ENCODE assay signal across 17 cellular contexts in the genomic region with DNA sequence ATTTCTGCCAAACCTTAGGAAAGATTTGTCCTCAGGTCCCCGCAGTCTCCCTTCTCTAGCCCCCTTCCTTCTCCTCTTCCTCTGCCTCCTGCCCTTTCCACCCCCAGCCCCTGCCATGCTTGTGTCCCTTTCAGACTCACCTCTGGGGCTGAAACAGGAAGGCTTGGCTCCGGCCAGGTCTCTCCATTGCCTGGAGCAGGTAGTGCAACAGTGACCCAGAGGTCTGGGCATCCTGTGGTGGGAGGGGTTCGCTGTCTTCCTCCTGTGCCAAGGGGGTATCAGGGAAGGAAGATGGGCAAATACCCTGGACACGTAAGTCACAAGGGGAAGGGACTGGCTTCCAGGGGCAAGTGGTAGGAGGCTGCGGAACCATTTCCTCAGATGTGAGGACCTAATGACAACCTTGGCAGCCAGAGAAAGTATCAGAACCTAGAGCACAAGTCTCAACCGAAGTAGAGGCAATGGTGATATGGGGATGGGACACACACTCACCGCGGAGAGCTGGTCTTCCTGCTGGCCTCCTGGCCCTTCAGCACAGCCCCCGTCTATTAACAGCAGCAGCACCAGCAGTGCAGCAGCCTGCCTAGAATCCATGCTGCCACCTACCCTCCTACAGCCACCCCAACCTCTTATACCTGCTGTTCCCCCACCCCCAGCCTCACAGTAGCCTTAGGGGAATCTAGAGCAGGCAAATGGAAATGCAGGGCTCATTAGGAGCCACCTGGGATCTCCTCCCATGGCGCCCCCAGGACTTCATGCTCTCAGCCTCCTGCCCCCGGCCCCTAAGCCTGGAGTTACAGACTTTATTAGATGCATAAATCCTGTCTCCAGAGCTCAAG. TPM values are rescaled to one million over a fixed set of nuclear protein-coding genes. Genes with fewer than 3 reads are reported as not detected.
DNase-seq lines count a peak whose midpoint lies in the region; ATAC-seq and TF ChIP-seq lines count a peak whose summit lies in the region.
"Had no signal": no experiment of that assay in that cellular context is flagged by ENCODE, and none has a peak within 500 bp of the region (broad histone marks: within the 10 kb centered on the region; RNA-seq: fewer than 3 reads in every experiment).

A gene with protein sequence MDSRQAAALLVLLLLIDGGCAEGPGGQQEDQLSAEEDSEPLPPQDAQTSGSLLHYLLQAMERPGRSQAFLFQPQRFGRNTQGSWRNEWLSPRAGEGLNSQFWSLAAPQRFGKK (minus strand): TSS at position 604 of the 839 bp plus-strand sequence. CDS start 10 bp downstream, at position 594.

- H2BK5ac ChIP-seq in IMR-90 (ENCODE audit: low read depth, low read length, poor library complexity, severe bottlenecking), result no peak within 1 kb of the TSS

- TF ChIP-seq POLR2A in IMR-90 (IDR thresholded peaks at IDR 0.05; ENCODE audit: low read depth, low read length), result no peak

- no peak within 1 kb of the TSS for H2AK9ac ChIP-seq in IMR-90 (replicated peaks; ENCODE audit: low read depth, low read length, poor library complexity)

- H3K9ac ChIP-seq in IMR-90 (ENCODE audit: low read depth, low read length), result no peak within 1 kb of the TSS

- no peak within 1 kb of the TSS for H3K4me2 ChIP-seq in IMR-90 (ENCODE audit: low read depth, low read length)
- no peak within 1 kb of the TSS for H3K4me2 ChIP-seq in OCI-LY7 (ENCODE audit: low read length)

- no peaks in the 10 kb centered on the region for H3K27me3 ChIP-seq in IMR-90 (ENCODE audit: control insufficient read depth, insufficient read depth, low read length)
- H3K27me3 ChIP-seq: transverse colon had no signal

- H3K36me3 Mint-ChIP-seq in CD14-positive monocyte, result peaks cover 47 to 69% of the 10 kb centered on the region in 2 donors
- peaks cover 5% of the 10 kb centered on the region for H3K36me3 Mint-ChIP-seq in chondrocyte (ENCODE audit: low read depth)
- peaks cover 24% of the 10 kb centered on the region for H3K36me3 Mint-ChIP-seq in osteocyte (ENCODE audit: unreplicated experiment)

- H3K27ac Mint-ChIP-seq in CD14-positive monocyte (peak within 1 kb of the TSS in 4 of 7 donors; percentile 42 to 75 (median 57)), chondrocyte (ENCODE audit: unreplicated experiment) (peak within 1 kb of the TSS; percentile 87), osteocyte (ENCODE audit: unreplicated experiment) (peak within 1 kb of the TSS; percentile 10)

- dilution Hi-C loops in IMR-90 (cut with HindIII; ENCODE audit: low sequenced_read_pairs, unreplicated experiment), result no loop called here

- no peak within 1 kb of the TSS for H3K56ac ChIP-seq in IMR-90 (ENCODE audit: extremely low read depth, insufficient read depth, low read length)

- no peak for ATAC-seq in IMR-90 (ENCODE audit: low read depth)

- intact Hi-C loops in CD14-positive monocyte (cut with micrococcal nuclease) (loop anchor here in 1 of 2 donors (10.0 kb wide), 1 partner anchor 292 kb away; no protein-coding TSS in a partner anchor), IMR-90 (cut with micrococcal nuclease) (loop anchor here (5.0 kb wide), 1 partner anchor 295 kb away; no protein-coding TSS in a partner anchor), OCI-LY7 (cut with micrococcal nuclease; ENCODE audit: unreplicated experiment) (loop anchor here (5.0 to 10.0 kb wide), 2 partner anchors 85 to 302 kb away; a partner anchor contains a TSS)

- in situ Hi-C loops in IMR-90 (cut with MboI; ENCODE audit: low sequenced_read_pairs), result loop anchor here (10.0 kb wide), 1 partner anchor 182 kb away; a partner anchor contains a TSS

- no peak within 1 kb of the TSS for H4K5ac ChIP-seq in IMR-90 (ENCODE audit: low read depth, low read length)

- H3K4me3 Mint-ChIP-seq in CD14-positive monocyte, result no peak within 1 kb of the TSS
- no peak within 1 kb of the TSS for H3K4me3 Mint-ChIP-seq in chondrocyte (ENCODE audit: unreplicated experiment)
- H3K4me3 Mint-ChIP-seq in osteocyte (ENCODE audit: unreplicated experiment), result no peak within 1 kb of the TSS
- H3K4me3 Mint-ChIP-seq: activated B cell treated with CpG ODN at 0.5 μM for 24 hours had no signal

- H3K9me3 ChIP-seq in IMR-90 (ENCODE audit: control insufficient read depth, insufficient read depth, low read length) (no peaks in the 10 kb centered on the region), OCI-LY7 (ENCODE audit: low read length) (no peaks in the 10 kb centered on the region)
- H3K9me3 ChIP-seq: transverse colon had no signal

- no peak within 1 kb of the TSS for H3K23ac ChIP-seq in IMR-90 (ENCODE audit: low read depth, low read length)

- no peak within 1 kb of the TSS for H2BK20ac ChIP-seq in IMR-90 (ENCODE audit: low read depth, low read length)

- H2AK5ac ChIP-seq in IMR-90 (ENCODE audit: low read depth, low read length), result no peak within 1 kb of the TSS

- peak within 1 kb of the TSS; percentile 15 for H2AFZ ChIP-seq in IMR-90 (replicated peaks; ENCODE audit: low read length, poor library complexity)
- H2AFZ ChIP-seq in OCI-LY7 (ENCODE audit: low read length), result no peak within 1 kb of the TSS

- no peak within 1 kb of the TSS for H2BK15ac ChIP-seq in IMR-90 (ENCODE audit: low read depth, low read length)

- peaks cover 37% of the 10 kb centered on the region for H3K36me3 ChIP-seq in IMR-90 (ENCODE audit: control insufficient read depth, insufficient read depth, low read length)
- H3K36me3 ChIP-seq in OCI-LY7 (ENCODE audit: insufficient read depth, low read length), result peaks cover 24% of the 10 kb centered on the region; the same call in 1 of the 2 replicates

- H3K27ac ChIP-seq in IMR-90 (ENCODE audit: insufficient read depth, low read length) (no peak within 1 kb of the TSS), substantia nigra (ENCODE audit: low read depth, low read length, poor library complexity, severe bottlenecking) (no peak within 1 kb of the TSS), OCI-LY7 (ENCODE audit: low read depth, low read length, poor library complexity, severe bottlenecking) (no peak within 1 kb of the TSS)

- H3K4me3 ChIP-seq in IMR-90 (ENCODE audit: insufficient read depth, low read depth, low read length), result no peak within 1 kb of the TSS
- H3K4me3 ChIP-seq in OCI-LY7 (ENCODE audit: low read depth, low read length, poor library complexity, severe bottlenecking), result no peak within 1 kb of the TSS
- H3K4me3 ChIP-seq: transverse colon had no signal

- H4K91ac ChIP-seq in IMR-90 (ENCODE audit: insufficient read depth, low read depth, low read length), result no peak within 1 kb of the TSS

- CTCF ChIA-PET in IMR-90 (lab: Yijun Ruan, JAX) (no interaction called here), OCI-LY7 (lab: Charles Lee; ENCODE audit: unreplicated experiment) (interaction anchor here (2.2 kb wide), 1 partner anchor 155 kb away, joined by 7 read pairs; no protein-coding TSS in a partner anchor)

- H2BK120ac ChIP-seq in IMR-90 (ENCODE audit: low read depth, low read length), result no peak within 1 kb of the TSS

- TF ChIP-seq RAD21 in IMR-90 (IDR thresholded peaks at IDR 0.05; ENCODE audit: low read length), result no peak

- H4K20me1 ChIP-seq in IMR-90 (ENCODE audit: insufficient read depth, low read length) (no peaks in the 10 kb centered on the region), OCI-LY7 (ENCODE audit: insufficient read depth, low read length) (no peaks in the 10 kb centered on the region)

- DNase-seq in CD14-positive monocyte (ENCODE audit: low spot score) (no peak), IMR-90 (no peak), chondrocyte (ENCODE audit: low spot score) (no peak), osteocyte (ENCODE audit: extremely low spot score, unreplicated experiment) (no peak), substantia nigra (lab: John Stamatoyannopoulos, UW) (no peak), 8988T (no peak), OCI-LY7 (ENCODE audit: low spot score) (no peak)
- DNase-seq: activated B cell treated with CpG ODN at 0.5 μM for 24 hours; DMS79; NCI-H1048; NCI-H2107; NCI-H774; small intestine; stimulated activated CD4-positive, alpha-beta T cell treated with anti-CD3 and anti-CD28 coated beads, Interleukin-4, amount 100 ng/mL, for 4 hours; transverse colon had no signal

- no peak within 1 kb of the TSS for H3K14ac ChIP-seq in IMR-90 (replicated peaks; ENCODE audit: low read depth, low read length)

- no peaks in the 10 kb centered on the region for H3K9me2 ChIP-seq in OCI-LY7 (ENCODE audit: insufficient read depth, low read length)

- H3K4me1 Mint-ChIP-seq in CD14-positive monocyte (peaks cover 17% of the 10 kb centered on the region), chondrocyte (ENCODE audit: low read depth) (peaks cover 35% of the 10 kb centered on the region), osteocyte (ENCODE audit: unreplicated experiment) (peaks cover 27% of the 10 kb centered on the region)

- H3K79me1 ChIP-seq in IMR-90 (ENCODE audit: low read depth in 1 of 2, low read length in 2 of 2), result peaks cover 1 to 37% of the 10 kb centered on the region in 2 experiments; a peak in 3 of 4 replicates

- no peak for TF ChIP-seq CTCF in CD14-positive monocyte (IDR thresholded peaks at IDR 0.05)
- no peak for TF ChIP-seq CTCF in IMR-90 (conservative IDR thresholded peaks at IDR 0.05; ENCODE audit: low read depth, low read length)
- no peak for TF ChIP-seq CTCF in chondrocyte (IDR thresholded peaks at IDR 0.05)
- no peak for TF ChIP-seq CTCF in osteocyte (IDR thresholded peaks at IDR 0.05)
- no peak for TF ChIP-seq CTCF in OCI-LY7 (conservative IDR thresholded peaks at IDR 0.05; ENCODE audit: low read length)

- H3K79me2 ChIP-seq in OCI-LY7 (ENCODE audit: insufficient read depth, low read depth, low read length), result peaks cover 7% of the 10 kb centered on the region

- H3K4me1 ChIP-seq in IMR-90 (ENCODE audit: control insufficient read depth, insufficient read depth, low read length) (peaks cover 1% of the 10 kb centered on the region; the same call in 1 of the 2 replicates), OCI-LY7 (ENCODE audit: insufficient read depth, low read length, poor library complexity, severe bottlenecking) (peaks cover 12% of the 10 kb centered on the region)

- H3K9me3 Mint-ChIP-seq in CD14-positive monocyte, result no peaks in the 10 kb centered on the region
- H3K9me3 Mint-ChIP-seq in chondrocyte (ENCODE audit: low read depth), result no peaks in the 10 kb centered on the region
- no peaks in the 10 kb centered on the region for H3K9me3 Mint-ChIP-seq in osteocyte (ENCODE audit: unreplicated experiment)
- H3K9me3 Mint-ChIP-seq: activated B cell treated with CpG ODN at 0.5 μM for 24 hours; central memory CD8-positive, alpha-beta T cell had no signal

- H3K18ac ChIP-seq in IMR-90 (ENCODE audit: low read depth, low read length), result no peak within 1 kb of the TSS

- H4K8ac ChIP-seq in IMR-90 (ENCODE audit: low read depth in 2 of 2, low read length in 2 of 2), result no peak within 1 kb of the TSS

- no peak within 1 kb of the TSS for H3K4ac ChIP-seq in IMR-90 (ENCODE audit: low read depth, low read length)

- 95% methylated on average over 6 of the region's 11 CpGs; no CpG with 5 or more reads in 1 of the 2 experiments for WGBS in IMR-90 (ENCODE audit: extremely low coverage in 2 of 2, insufficient read length in 1 of 2), 2 experiments

- peaks cover 1% of the 10 kb centered on the region for H3K9me1 ChIP-seq in IMR-90 (ENCODE audit: insufficient read depth, low read length)

- BruUV-seq in IMR-90 (replicated peaks; lab: Mats Ljungman, UMichigan) (no TSS peak), OCI-LY7 (replicated peaks; lab: Mats Ljungman, UMichigan) (no TSS peak)

- POLR2A ChIA-PET in IMR-90 (lab: Charles Lee; ENCODE audit: unreplicated experiment) (no interaction called here), OCI-LY7 (lab: Charles Lee) (no interaction called here)

- H3K27me3 Mint-ChIP-seq in CD14-positive monocyte (ENCODE audit: low read depth in 3 of 3) (peaks cover 0 to 4% (median 0%) of the 10 kb centered on the region in 3 donors), chondrocyte (ENCODE audit: low read depth) (no peaks in the 10 kb centered on the region), osteocyte (ENCODE audit: unreplicated experiment) (no peaks in the 10 kb centered on the region)
- H3K27me3 Mint-ChIP-seq: activated B cell treated with CpG ODN at 0.5 μM for 24 hours; central memory CD8-positive, alpha-beta T cell had no signal

RNA-seq across cellular contexts. Expression of the gene that starts here (rescaled TPM):
- not detected for polyA plus RNA-seq in CD14-positive monocyte
- not detected in 2 replicates for total RNA-seq in IMR-90 (2012; rRNA removed)
- polyA plus RNA-seq in IMR-90 (2012; rRNA removed), result not detected in 2 replicates
- not detected in 2 replicates for polyA plus RNA-seq in IMR-90 (2012; cell fraction: cytosol; rRNA removed)
- 0.87 TPM in 1 of 2 replicates, not detected in the other for polyA plus RNA-seq in IMR-90 (2012; cell fraction: nucleus; rRNA removed; ENCODE audit: low replicate concordance)
- 0.92 TPM in 1 of 3 replicates, not detected in the others for total RNA-seq in chondrocyte
- total RNA-seq in osteocyte, result not detected in 2 replicates
- total RNA-seq in OCI-LY7 (2014; rRNA removed; shearing (Covaris generic)), result not detected in 2 replicates
- total RNA-seq in OCI-LY7 (2022), result not detected in 2 replicates
- total RNA-seq: activated B cell treated with CpG ODN at 0.5 μM for 24 hours, RPMI7951, transverse colon had no signal

Comparison
In these comparisons a context has a peak if more than half of its experiments do, and no peak if none do; other contexts are left out.
1. H3K27ac Mint-ChIP-seq: peak in every context shown above with its lines; median percentile 87 in chondrocyte; 57 in CD14-positive monocyte; 10 in osteocyte.